8 cellular contexts compared by ENCODE assay signal in the genomic region with DNA sequence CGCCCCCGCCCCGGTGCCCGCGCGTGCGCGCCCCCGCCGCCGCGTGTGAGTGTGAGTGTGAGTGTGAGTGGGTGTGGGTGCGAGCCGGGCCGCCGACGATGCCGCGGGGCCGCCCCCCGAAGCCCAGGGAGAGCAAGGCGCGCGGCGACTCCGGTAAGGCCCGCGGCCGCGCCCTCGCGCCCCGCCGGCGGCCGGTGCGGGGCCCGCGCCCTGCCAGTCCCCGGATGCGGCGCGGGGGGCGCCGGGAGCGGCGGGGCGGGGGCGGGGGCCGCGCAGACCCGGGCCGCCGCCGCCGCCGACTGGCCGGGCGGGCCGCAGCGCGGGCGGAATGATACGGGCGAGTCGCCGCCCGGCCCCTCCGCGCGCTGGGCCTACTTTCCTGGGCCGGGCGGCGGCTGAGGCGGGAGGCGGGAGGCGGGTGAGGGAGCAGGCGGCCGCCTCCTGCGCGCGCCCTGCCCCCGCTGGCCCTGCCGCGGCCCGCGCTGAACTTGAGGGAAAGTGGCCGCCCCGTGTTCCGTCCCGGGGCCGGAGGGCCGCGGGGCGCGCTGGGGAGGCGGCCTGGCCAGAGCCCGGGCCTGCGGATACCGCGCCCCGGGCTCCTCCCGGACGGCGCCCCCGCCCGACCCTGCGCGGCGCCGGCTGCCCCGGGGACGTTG. TPM values are rescaled to one million over a fixed set of nuclear protein-coding genes. Genes with fewer than 3 reads are reported as not detected.
DNase-seq lines count a peak whose midpoint lies in the region; ATAC-seq and TF ChIP-seq lines count a peak whose summit lies in the region.

A gene (plus strand): TSS at position 48 of the 656 bp plus-strand sequence. CDS start 51 bp downstream, at position 99.

- H3K4me3 Mint-ChIP-seq in GM23338 (peak within 1 kb of the TSS; percentile 93), T-helper 17 cell (peak within 1 kb of the TSS; percentile 90)

- H3K27me3 Mint-ChIP-seq in GM23338 (ENCODE audit: insufficient read depth, low read depth, poor library complexity) (peaks cover 8% of the 10 kb centered on the region), T-helper 17 cell (no peaks in the 10 kb centered on the region)

- no peak for TF ChIP-seq CTCF in GM06990 (IDR thresholded peaks at IDR 0.05; ENCODE audit: insufficient read depth, low read length, poor library complexity, severe bottlenecking)
- no peak for TF ChIP-seq CTCF in GM23338 (conservative IDR thresholded peaks at IDR 0.05; ENCODE audit: low read depth in 2 of 2)
- no peak for TF ChIP-seq CTCF in ascending aorta (IDR thresholded peaks at IDR 0.05)

- H3K27ac Mint-ChIP-seq in GM23338 (peak within 1 kb of the TSS; percentile 92), T-helper 17 cell (peak within 1 kb of the TSS; percentile 92)

- H3K4me3 ChIP-seq in GM06990 (replicated peaks; ENCODE audit: low read depth, low read length) (peak within 1 kb of the TSS; percentile 94), GM23338 (peak within 1 kb of the TSS; percentile 98), ascending aorta (peak within 1 kb of the TSS; percentile 78 to 93)

- peaks cover 74% of the 10 kb centered on the region for H3K79me2 ChIP-seq in GM23338 (replicated peaks; ENCODE audit: insufficient read depth)

- H3F3A ChIP-seq in GM23338 (replicated peaks; ENCODE audit: low read depth): peaks cover 8% of the 10 kb centered on the region; the same call in 1 of the 2 replicates

- H3K9me3 ChIP-seq in T-helper 17 cell (ENCODE audit: control insufficient read depth, low read length, poor library complexity, severe bottlenecking) (no peaks in the 10 kb centered on the region), ascending aorta (no peaks in the 10 kb centered on the region)

- H4K20me1 ChIP-seq in GM23338 (replicated peaks; ENCODE audit: insufficient read depth): no peaks in the 10 kb centered on the region

- DNase-seq in GM06990 (ENCODE audit: extremely low read depth, insufficient read length) (peak; percentile 87), GM23338 (ENCODE audit: low spot score) (peak; percentile 82), LHCN-M2 (ENCODE audit: low read depth) (peak; percentile 63), T-helper 17 cell (peak; percentile 58 to 62 (median 58)), ascending aorta (ENCODE audit: low spot score in 2 of 2) (peak in 1 of 2 donors; percentile 84), hepatic stellate cell (ENCODE audit: low spot score) (peak; percentile 84), retina (peak; percentile 75), cerebellar nuclear complex (lab: John Stamatoyannopoulos, UW) (no peak)

- H3K4me1 ChIP-seq in GM23338 (ENCODE audit: insufficient read depth) (peaks cover 8% of the 10 kb centered on the region), ascending aorta (peaks cover 0 to 9% of the 10 kb centered on the region in 2 donors)

- H3K36me3 Mint-ChIP-seq in GM23338 (ENCODE audit: low read depth): peaks cover 11% of the 10 kb centered on the region
- H3K36me3 Mint-ChIP-seq in T-helper 17 cell (ENCODE audit: low read depth): no peaks in the 10 kb centered on the region

- H3K27me3 ChIP-seq in GM06990 (replicated peaks; ENCODE audit: control insufficient read depth, insufficient read depth, low read length) (no peaks in the 10 kb centered on the region), GM23338 (ENCODE audit: insufficient read depth) (no peaks in the 10 kb centered on the region), ascending aorta (no peaks in the 10 kb centered on the region)

- H2AFZ ChIP-seq in GM23338: peak within 1 kb of the TSS; percentile 93

- H3K27ac ChIP-seq in GM23338 (ENCODE audit: low read depth): peak within 1 kb of the TSS; percentile 80; the same call in 1 of the 2 replicates
- peak within 1 kb of the TSS; percentile 92 to 96 for H3K27ac ChIP-seq in ascending aorta

- H3K4me2 ChIP-seq in GM23338: peak within 1 kb of the TSS; percentile 98

- H3K4me1 Mint-ChIP-seq in GM23338 (peaks cover 26% of the 10 kb centered on the region), T-helper 17 cell (peaks cover 40% of the 10 kb centered on the region)

- H3K9me2 ChIP-seq in GM23338 (ENCODE audit: insufficient read depth): no peaks in the 10 kb centered on the region

- intact Hi-C loops in ascending aorta (cut with DNase I): loop anchor here (2.0 to 10.0 kb wide), 6 partner anchors 20 to 1618 kb away; a partner anchor contains a TSS

- no peaks in the 10 kb centered on the region for H3K36me3 ChIP-seq in GM06990 (ENCODE audit: control insufficient read depth, insufficient read depth, low read length)
- H3K36me3 ChIP-seq in GM23338 (ENCODE audit: insufficient read depth): no peaks in the 10 kb centered on the region
- no peaks in the 10 kb centered on the region for H3K36me3 ChIP-seq in ascending aorta

- no peaks in the 10 kb centered on the region; the same call in 2 of the 3 replicates for H3K9me3 Mint-ChIP-seq in GM23338

- ATAC-seq in GM23338: peak; percentile 57
- ATAC-seq in T-helper 17 cell: peak; percentile 64

TF ChIP-seq in GM23338, 12 proteins besides CTCF, POLR2A, EP300 and RAD21:
- TF ChIP-seq JUNB (IDR thresholded peaks at IDR 0.05; ENCODE audit: unreplicated experiment) (no peak), STAT1 (IDR thresholded peaks at IDR 0.05; ENCODE audit: unreplicated experiment) (no peak), POLR2AphosphoS5 (IDR thresholded peaks at IDR 0.05; ENCODE audit: low read depth) (peak; percentile 51)
- TF ChIP-seq, protein P1, sequence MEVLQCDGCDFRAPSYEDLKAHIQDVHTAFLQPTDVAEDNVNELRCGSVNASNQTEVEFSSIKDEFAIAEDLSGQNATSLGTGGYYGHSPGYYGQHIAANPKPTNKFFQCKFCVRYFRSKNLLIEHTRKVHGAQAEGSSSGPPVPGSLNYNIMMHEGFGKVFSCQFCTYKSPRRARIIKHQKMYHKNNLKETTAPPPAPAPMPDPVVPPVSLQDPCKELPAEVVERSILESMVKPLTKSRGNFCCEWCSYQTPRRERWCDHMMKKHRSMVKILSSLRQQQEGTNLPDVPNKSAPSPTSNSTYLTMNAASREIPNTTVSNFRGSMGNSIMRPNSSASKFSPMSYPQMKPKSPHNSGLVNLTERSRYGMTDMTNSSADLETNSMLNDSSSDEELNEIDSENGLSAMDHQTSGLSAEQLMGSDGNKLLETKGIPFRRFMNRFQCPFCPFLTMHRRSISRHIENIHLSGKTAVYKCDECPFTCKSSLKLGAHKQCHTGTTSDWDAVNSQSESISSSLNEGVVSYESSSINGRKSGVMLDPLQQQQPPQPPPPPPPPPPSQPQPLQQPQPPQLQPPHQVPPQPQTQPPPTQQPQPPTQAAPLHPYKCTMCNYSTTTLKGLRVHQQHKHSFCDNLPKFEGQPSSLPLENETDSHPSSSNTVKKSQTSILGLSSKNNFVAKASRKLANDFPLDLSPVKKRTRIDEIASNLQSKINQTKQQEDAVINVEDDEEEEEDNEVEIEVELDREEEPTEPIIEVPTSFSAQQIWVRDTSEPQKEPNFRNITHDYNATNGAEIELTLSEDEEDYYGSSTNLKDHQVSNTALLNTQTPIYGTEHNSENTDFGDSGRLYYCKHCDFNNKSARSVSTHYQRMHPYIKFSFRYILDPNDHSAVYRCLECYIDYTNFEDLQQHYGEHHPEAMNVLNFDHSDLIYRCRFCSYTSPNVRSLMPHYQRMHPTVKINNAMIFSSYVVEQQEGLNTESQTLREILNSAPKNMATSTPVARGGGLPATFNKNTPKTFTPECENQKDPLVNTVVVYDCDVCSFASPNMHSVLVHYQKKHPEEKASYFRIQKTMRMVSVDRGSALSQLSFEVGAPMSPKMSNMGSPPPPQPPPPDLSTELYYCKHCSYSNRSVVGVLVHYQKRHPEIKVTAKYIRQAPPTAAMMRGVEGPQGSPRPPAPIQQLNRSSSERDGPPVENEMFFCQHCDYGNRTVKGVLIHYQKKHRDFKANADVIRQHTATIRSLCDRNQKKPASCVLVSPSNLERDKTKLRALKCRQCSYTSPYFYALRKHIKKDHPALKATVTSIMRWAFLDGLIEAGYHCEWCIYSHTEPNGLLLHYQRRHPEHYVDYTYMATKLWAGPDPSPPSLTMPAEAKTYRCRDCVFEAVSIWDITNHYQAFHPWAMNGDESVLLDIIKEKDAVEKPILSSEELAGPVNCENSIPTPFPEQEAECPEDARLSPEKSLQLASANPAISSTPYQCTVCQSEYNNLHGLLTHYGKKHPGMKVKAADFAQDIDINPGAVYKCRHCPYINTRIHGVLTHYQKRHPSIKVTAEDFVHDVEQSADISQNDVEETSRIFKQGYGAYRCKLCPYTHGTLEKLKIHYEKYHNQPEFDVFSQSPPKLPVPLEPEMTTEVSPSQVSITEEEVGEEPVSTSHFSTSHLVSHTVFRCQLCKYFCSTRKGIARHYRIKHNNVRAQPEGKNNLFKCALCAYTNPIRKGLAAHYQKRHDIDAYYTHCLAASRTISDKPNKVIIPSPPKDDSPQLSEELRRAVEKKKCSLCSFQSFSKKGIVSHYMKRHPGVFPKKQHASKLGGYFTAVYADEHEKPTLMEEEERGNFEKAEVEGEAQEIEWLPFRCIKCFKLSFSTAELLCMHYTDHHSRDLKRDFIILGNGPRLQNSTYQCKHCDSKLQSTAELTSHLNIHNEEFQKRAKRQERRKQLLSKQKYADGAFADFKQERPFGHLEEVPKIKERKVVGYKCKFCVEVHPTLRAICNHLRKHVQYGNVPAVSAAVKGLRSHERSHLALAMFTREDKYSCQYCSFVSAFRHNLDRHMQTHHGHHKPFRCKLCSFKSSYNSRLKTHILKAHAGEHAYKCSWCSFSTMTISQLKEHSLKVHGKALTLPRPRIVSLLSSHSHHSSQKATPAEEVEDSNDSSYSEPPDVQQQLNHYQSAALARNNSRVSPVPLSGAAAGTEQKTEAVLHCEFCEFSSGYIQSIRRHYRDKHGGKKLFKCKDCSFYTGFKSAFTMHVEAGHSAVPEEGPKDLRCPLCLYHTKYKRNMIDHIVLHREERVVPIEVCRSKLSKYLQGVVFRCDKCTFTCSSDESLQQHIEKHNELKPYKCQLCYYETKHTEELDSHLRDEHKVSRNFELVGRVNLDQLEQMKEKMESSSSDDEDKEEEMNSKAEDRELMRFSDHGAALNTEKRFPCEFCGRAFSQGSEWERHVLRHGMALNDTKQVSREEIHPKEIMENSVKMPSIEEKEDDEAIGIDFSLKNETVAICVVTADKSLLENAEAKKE (CRISPR knock-in tag; IDR thresholded peaks at IDR 0.05): no peak
TF ChIP-seq in GM23338: peak in this region for 1.

RNA-seq across cellular contexts. Expression of the gene that starts here (rescaled TPM):
- total RNA-seq in GM23338 (2014; rRNA removed; shearing (Covaris generic)): 10.1 and 16.3 TPM in 2 replicates
- polyA plus RNA-seq in GM23338 (2016; fragmentation: Nextera tagmentation; extraction: Ambion mirVana): 6.4 and 8.9 TPM in 2 replicates
- 5.9 and 6.4 TPM in 2 replicates for total RNA-seq in LHCN-M2 (2014; rRNA removed)
- polyA plus RNA-seq in LHCN-M2 (2012): 2.5 TPM
- total RNA-seq in T-helper 17 cell: 10 to 100 TPM; 29.5 to 29.9 TPM
- 9.7 TPM for total RNA-seq in ascending aorta

Comparison
In these comparisons a context has a peak if more than half of its experiments do, and no peak if none do; other contexts are left out.
1. DNase-seq: peak in GM06990 (single experiment), GM23338 (single experiment), LHCN-M2 (single experiment), T-helper 17 cell (3 of 3), hepatic stellate cell (single experiment) and retina (single experiment); none in cerebellar nuclear complex (0 of 2).
2. Peak in every context shown above with its lines, with median percentiles within 50 percentile points of each other: H3K4me3 ChIP-seq.